In genomic region chr7:77687100-77687746, GRCh38 we compare ENCODE assay signal across 13 cellular contexts. TPM values are rescaled to one million over a fixed set of nuclear protein-coding genes. Genes with fewer than 3 reads are reported as not detected.
DNase-seq lines count a peak whose midpoint lies in the region; ATAC-seq and TF ChIP-seq lines count a peak whose summit lies in the region.
"Had no signal": no experiment of that assay in that cellular context is flagged by ENCODE, and none has a peak within 500 bp of the region (broad histone marks: within the 10 kb centered on the region; RNA-seq: fewer than 3 reads in every experiment).

No MANE protein-coding gene starts in this region.

- peak overlapping the region; percentile 6 for H3K4me3 Mint-ChIP-seq in CD8-positive, alpha-beta T cell

- no peak for TF ChIP-seq CTCF in CD8-positive, alpha-beta T cell (IDR thresholded peaks at IDR 0.05)
- no peak for TF ChIP-seq CTCF in tibial nerve (IDR thresholded peaks at IDR 0.05)

- WGBS in tibial nerve, 2 donors: 85 to 97% methylated on average over 1 of the region's 1 CpG

- DNase-seq in CD8-positive, alpha-beta T cell: no peak
- DNase-seq in astrocyte of the hippocampus (ENCODE audit: low read depth, low spot score) (peak; percentile 20), tibial nerve (ENCODE audit: low spot score in 2 of 2) (no peak)
- no peak for DNase-seq in stimulated activated CD4-positive, alpha-beta T cell treated with anti-CD3 and anti-CD28 coated beads, Interleukin-15, amount 100 ng/mL, for 24 hours
- DNase-seq: left cardiac atrium had no signal

- no peak for TF ChIP-seq EP300 in tibial nerve (IDR thresholded peaks at IDR 0.05)

- H3K9me3 Mint-ChIP-seq in CD8-positive, alpha-beta T cell: no peaks in the 10 kb centered on the region

- H3K4me1 ChIP-seq in CD8-positive, alpha-beta T cell (ENCODE audit: insufficient read depth, low read length): peaks cover 19% of the 10 kb centered on the region
- H3K4me1 ChIP-seq in mucosa of rectum (ENCODE audit: control insufficient read depth in 2 of 2, insufficient read depth in 2 of 2, low read length in 2 of 2) (peaks cover 27 to 44% of the 10 kb centered on the region in 2 donors), tibial nerve (peaks cover 6 to 44% (median 25%) of the 10 kb centered on the region in 4 donors)
- H3K4me1 ChIP-seq: parathyroid adenoma had no signal

- peak; percentile 36 for ATAC-seq in CD8-positive, alpha-beta T cell
- ATAC-seq in GM18502 (IDR thresholded peaks at IDR 0.05; ENCODE audit: poor library complexity, unreplicated experiment) (peak; percentile 7), GM21576 (IDR thresholded peaks at IDR 0.05; ENCODE audit: unreplicated experiment) (no peak), HG03439 (IDR thresholded peaks at IDR 0.05; ENCODE audit: unreplicated experiment) (no peak)
- ATAC-seq: left cardiac atrium had no signal

- H3K27me3 Mint-ChIP-seq in CD8-positive, alpha-beta T cell (ENCODE audit: low read depth): no peaks in the 10 kb centered on the region

- POLR2A ChIA-PET in CD8-positive, alpha-beta T cell (lab: Charles Lee): interaction anchor here (2.0 kb wide), 1 partner anchor 9 kb away, joined by 16 read pairs; the partner anchor contains the start of gene RSBN1L

- no peak overlapping the region for H3K27ac ChIP-seq in CD8-positive, alpha-beta T cell (ENCODE audit: low read depth, low read length)
- H3K27ac ChIP-seq in mucosa of rectum (ENCODE audit: low read depth in 2 of 2, low read length in 2 of 2) (peak overlapping the region; percentile 52 to 54), tibial nerve (peak overlapping the region in 2 of 4 donors; percentile 1 to 19)
- H3K27ac ChIP-seq: cardiac muscle cell, parathyroid adenoma, SK-N-MC, thoracic aorta had no signal

- peaks cover 25% of the 10 kb centered on the region for H3K36me3 Mint-ChIP-seq in CD8-positive, alpha-beta T cell

- H3K27ac Mint-ChIP-seq in CD8-positive, alpha-beta T cell: peak overlapping the region; percentile 33

- no peaks in the 10 kb centered on the region for H3K27me3 ChIP-seq in CD8-positive, alpha-beta T cell (ENCODE audit: insufficient read depth, low read length)
- H3K27me3 ChIP-seq in mucosa of rectum (ENCODE audit: control insufficient read depth in 2 of 2, insufficient read depth in 2 of 2, low read length in 2 of 2) (no peaks in the 10 kb centered on the region), tibial nerve (no peaks in the 10 kb centered on the region)
- H3K27me3 ChIP-seq: cardiac muscle cell had no signal

- no peak for TF ChIP-seq POLR2A in tibial nerve (IDR thresholded peaks at IDR 0.05)

- H3K4me3 ChIP-seq in CD8-positive, alpha-beta T cell (ENCODE audit: low read depth, low read length): no peak overlapping the region
- H3K4me3 ChIP-seq in mucosa of rectum (ENCODE audit: low read length in 2 of 2): no peak overlapping the region
- H3K4me3 ChIP-seq in tibial nerve: no peak overlapping the region
- H3K4me3 ChIP-seq: cardiac muscle cell, SK-N-MC, thoracic aorta had no signal

- H3K9ac ChIP-seq in mucosa of rectum (ENCODE audit: low read depth in 1 of 2, low read length in 2 of 2): no peak overlapping the region
- H3K9ac ChIP-seq: parathyroid adenoma had no signal

- CTCF ChIA-PET in CD8-positive, alpha-beta T cell (lab: Charles Lee): interaction anchor here (0.6 to 1.8 kb wide), 5 partner anchors 12 to 72 kb away, joined by 3 to 7 read pairs (median 4); no protein-coding TSS in a partner anchor

- peaks cover 37% of the 10 kb centered on the region for H3K4me1 Mint-ChIP-seq in CD8-positive, alpha-beta T cell (ENCODE audit: low read depth)

- no peaks in the 10 kb centered on the region for H3K9me3 ChIP-seq in CD8-positive, alpha-beta T cell (ENCODE audit: low read length)
- no peaks in the 10 kb centered on the region for H3K9me3 ChIP-seq in mucosa of rectum (ENCODE audit: control insufficient read depth in 2 of 2, low read length in 2 of 2)
- H3K9me3 ChIP-seq in tibial nerve: no peaks in the 10 kb centered on the region
- H3K9me3 ChIP-seq: thoracic aorta had no signal

- no peaks in the 10 kb centered on the region for H3K36me3 ChIP-seq in CD8-positive, alpha-beta T cell (ENCODE audit: insufficient read depth, low read length)
- H3K36me3 ChIP-seq in mucosa of rectum (ENCODE audit: control insufficient read depth in 2 of 2, insufficient read depth in 2 of 2, low read length in 2 of 2) (peaks cover 3 to 16% of the 10 kb centered on the region in 2 donors), tibial nerve (peaks cover 0 to 38% (median 0%) of the 10 kb centered on the region in 3 donors)

- intact Hi-C loops in CD8-positive, alpha-beta T cell (cut with DNase I, micrococcal nuclease): no loop called here

RNA-seq across cellular contexts. Expression of gene RSBN1L, which starts 9.0 kb away (rescaled TPM):
- total RNA-seq in CD8-positive, alpha-beta T cell: 10 to 100 TPM in 1 of 2 experiments, 1 to 10 TPM in 1; 7.4 to 10.0 TPM
- 10 to 100 TPM; 15.6 to 33.9 (median 29.1) TPM for total RNA-seq in tibial nerve

Comparison
In these comparisons a context has a peak if more than half of its experiments do, and no peak if none do; other contexts are left out.
1. ATAC-seq: peak in CD8-positive, alpha-beta T cell (single experiment) and GM18502 (single experiment); none in GM21576 (single experiment) and HG03439 (single experiment).